In genomic region chr16:9134739-9135138, GRCh38 we compare ENCODE assay signal across 1 cellular context.
A peak's percentile ranks its signal among the peaks of the same experiment; 100 is the strongest.
TF ChIP-seq lines count a peak whose summit lies in the region.

No MANE protein-coding gene starts in this region.

TF ChIP-seq in H1, 55 proteins besides CTCF, POLR2A, EP300 and RAD21 (continued from another document):
- TF ChIP-seq USF2 (IDR thresholded peaks at IDR 0.05; ENCODE audit: low read length) (peak; percentile 63), SP4 (IDR thresholded peaks at IDR 0.05; ENCODE audit: low read length) (no peak), FOSL1 (IDR thresholded peaks at IDR 0.05; ENCODE audit: insufficient read depth, low read depth, low read length) (no peak), CREB1 (IDR thresholded peaks at IDR 0.05) (no peak), SP2 (IDR thresholded peaks at IDR 0.05; ENCODE audit: low read length) (no peak), TEAD4 (IDR thresholded peaks at IDR 0.05; ENCODE audit: low read depth, low read length) (no peak), KDM1A (IDR thresholded peaks at IDR 0.05; ENCODE audit: borderline replicate concordance, low read length) (peak; percentile 3; the same call in 1 of the 2 replicates), RXRA (IDR thresholded peaks at IDR 0.05; ENCODE audit: insufficient read depth, low read depth, low read length) (0 out of 2 replicates have a peak, but pooled peaks have one; percentile 20), SIN3A (conservative IDR thresholded peaks at IDR 0.05 in 1 of 2, IDR thresholded peaks at IDR 0.05 in 1 of 2; ENCODE audit: low read depth in 1 of 2, low read length in 2 of 2) (no peak; a peak in 1 of 4 replicates), RBBP5 (IDR thresholded peaks at IDR 0.05; ENCODE audit: borderline replicate concordance, low read depth, low read length) (no peak), MAX (IDR thresholded peaks at IDR 0.05) (peak; percentile 74)
TF ChIP-seq in H1: peak in this region for 5.
